Comparison of ENCODE assay signal across 8 cellular contexts in genomic region chr2:135052042-135052876, GRCh38. TPM values are rescaled to one million over a fixed set of nuclear protein-coding genes. Genes with fewer than 3 reads are reported as not detected.
A peak's percentile ranks its signal among the peaks of the same experiment; 100 is the strongest.
DNase-seq lines count a peak whose midpoint lies in the region; ATAC-seq and TF ChIP-seq lines count a peak whose summit lies in the region.

TSS of gene RAB3GAP1 (plus strand) at chr2:135052292. CDS start at chr2:135052308, 16 bp downstream.

- H3K27me3 ChIP-seq in HUES6 (ENCODE audit: control insufficient read depth, insufficient read depth, low read length) = no peaks in the 10 kb centered on the region

- intact Hi-C loops in mucosa of descending colon (cut with DNase I, micrococcal nuclease) = no loop called here

- ATAC-seq in GM21447 (IDR thresholded peaks at IDR 0.05; ENCODE audit: unreplicated experiment) (peak; percentile 81), mucosa of descending colon (peak; percentile 95)

- DNase-seq in D341Med (ENCODE audit: low spot score) = peak; percentile 90
- DNase-seq in OCI-M1 (lab: John Stamatoyannopoulos, UW) = peak; percentile 90
- DNase-seq in activated T-cell treated with anti-CD3 and anti-CD28 coated beads for 24 hours (ENCODE audit: low read depth) = peak; percentile 86
- no peak for DNase-seq in epithelial cell of prostate (ENCODE audit: low read depth, low spot score)
- peak; percentile 85 to 91 (median 88) for DNase-seq in mucosa of descending colon
- DNase-seq in stimulated activated CD8-positive, alpha-beta memory T cell treated with anti-CD3 and anti-CD28 coated beads, Interleukin-4, amount 100 ng/mL, for 1 hour (ENCODE audit: low read depth in 2 of 2, low spot score in 1 of 2) = peak; percentile 71 to 85

- peak within 1 kb of the TSS; percentile 62 for H3K27ac ChIP-seq in HUES6 (ENCODE audit: low read depth, low read length)
- H3K27ac ChIP-seq in epithelial cell of prostate = peak within 1 kb of the TSS; percentile 96

- no peaks in the 10 kb centered on the region for H3K9me3 ChIP-seq in HUES6 (ENCODE audit: control insufficient read depth, insufficient read depth, low read depth, low read length)
- no peaks in the 10 kb centered on the region for H3K9me3 ChIP-seq in mucosa of descending colon

- peak within 1 kb of the TSS; percentile 95 for H3K4me3 ChIP-seq in HUES6 (ENCODE audit: low read depth, low read length)
- peak within 1 kb of the TSS; percentile 76 for H3K4me3 ChIP-seq in mucosa of descending colon

- no peak for TF ChIP-seq CTCF in mucosa of descending colon (IDR thresholded peaks at IDR 0.05)

- H3K4me1 ChIP-seq in HUES6 (ENCODE audit: control insufficient read depth, insufficient read depth, low read length) (peaks cover 9% of the 10 kb centered on the region; the same call in 1 of the 2 replicates), mucosa of descending colon (ENCODE audit: low read depth) (peaks cover 13% of the 10 kb centered on the region)

- peak within 1 kb of the TSS; percentile 94 for H3K9ac ChIP-seq in HUES6 (ENCODE audit: low read length)

- H3K36me3 ChIP-seq in HUES6 (ENCODE audit: control insufficient read depth, insufficient read depth, low read length) (no peaks in the 10 kb centered on the region), mucosa of descending colon (ENCODE audit: low read depth) (no peaks in the 10 kb centered on the region)

RNA-seq across cellular contexts. Expression of gene RAB3GAP1, which starts in this region (rescaled TPM):
- total RNA-seq in mucosa of descending colon = 10 to 100 TPM; 37.5 to 60.1 (median 43.0) TPM
